8 cellular contexts compared by ENCODE assay signal in genomic region chr1:161398900-161399256, GRCh38. TPM values are rescaled to one million over a fixed set of nuclear protein-coding genes. Genes with fewer than 3 reads are reported as not detected.
DNase-seq lines count a peak whose midpoint lies in the region; ATAC-seq and TF ChIP-seq lines count a peak whose summit lies in the region.

No MANE protein-coding gene starts in this region.

- TF ChIP-seq POLR2A in gastroesophageal sphincter (IDR thresholded peaks at IDR 0.05): no peak
- no peak for TF ChIP-seq POLR2A in gastrocnemius medialis (IDR thresholded peaks at IDR 0.05)

- no peak for DNase-seq in SJSA1 (ENCODE audit: low read depth in 1 of 2, low spot score in 2 of 2)
- no peak for DNase-seq in gastrocnemius medialis
- no peak for DNase-seq in NCI-H345 (lab: John Stamatoyannopoulos, UW)
- no peak for DNase-seq in stimulated activated CD4-positive, alpha-beta T cell treated with anti-CD3 and anti-CD28 coated beads, Interleukin-4, amount 100 ng/mL, for 24 hours

- intact Hi-C loops in gastrocnemius medialis (cut with DNase I; ENCODE audit: low total_unique reads): loop anchor here (1.0 kb wide), 2 partner anchors 9 to 354 kb away; partner anchors contain the start of gene USF1

- H3K9me3 ChIP-seq in SJSA1 (replicated peaks): 0 out of 2 replicates have a peak, but pooled peaks cover 3% of the 10 kb centered on the region
- no peaks in the 10 kb centered on the region for H3K9me3 ChIP-seq in gastroesophageal sphincter
- H3K9me3 ChIP-seq in gastrocnemius medialis: no peaks in the 10 kb centered on the region

- 0 to 3% methylated on average over 16 to 17 of the region's 17 CpGs for WGBS in gastroesophageal sphincter (ENCODE audit: low coverage in 1 of 2), 2 donors

- H3K4me3 ChIP-seq in SJSA1: peak overlapping the region; percentile 51
- peak overlapping the region; percentile 78 to 90 for H3K4me3 ChIP-seq in gastroesophageal sphincter
- peak overlapping the region; percentile 78 to 89 (median 86) for H3K4me3 ChIP-seq in gastrocnemius medialis

- TF ChIP-seq CTCF in gastroesophageal sphincter (IDR thresholded peaks at IDR 0.05) (no peak), gastrocnemius medialis (IDR thresholded peaks at IDR 0.05 in 4 of 5, conservative IDR thresholded peaks at IDR 0.05 in 1 of 5) (no peak)

- H3K36me3 ChIP-seq in SJSA1 (no peaks in the 10 kb centered on the region), gastroesophageal sphincter (no peaks in the 10 kb centered on the region), gastrocnemius medialis (no peaks in the 10 kb centered on the region)

- H3K4me1 ChIP-seq in SJSA1 (replicated peaks) (peaks cover 18% of the 10 kb centered on the region), gastroesophageal sphincter (peaks cover 0 to 21% (median 9%) of the 10 kb centered on the region in 3 donors), gastrocnemius medialis (peaks cover 4 to 7% of the 10 kb centered on the region in 2 donors)

- H3K27ac ChIP-seq in SJSA1: peak overlapping the region; percentile 99
- peak overlapping the region; percentile 99 for H3K27ac ChIP-seq in gastroesophageal sphincter
- H3K27ac ChIP-seq in gastrocnemius medialis: peak overlapping the region; percentile 96 to 99 (median 99)

- in situ Hi-C loops in gastrocnemius medialis (cut with MboI; ENCODE audit: low sequenced_read_pairs in 4 of 4): no loop called here

- no peak for TF ChIP-seq EP300 in gastroesophageal sphincter (IDR thresholded peaks at IDR 0.05)

- ATAC-seq in GM19452 (IDR thresholded peaks at IDR 0.05; ENCODE audit: unreplicated experiment): peak; percentile 11
- ATAC-seq in gastroesophageal sphincter: peak; percentile 30
- ATAC-seq in gastrocnemius medialis: peak; percentile 40 to 42
- ATAC-seq in HG03025 (IDR thresholded peaks at IDR 0.05; ENCODE audit: low FRiP score, unreplicated experiment): no peak
- ATAC-seq in GM18519 (IDR thresholded peaks at IDR 0.05; ENCODE audit: low FRiP score, unreplicated experiment): no peak

- H3K27me3 ChIP-seq in SJSA1 (replicated peaks): no peaks in the 10 kb centered on the region
- no peaks in the 10 kb centered on the region for H3K27me3 ChIP-seq in gastroesophageal sphincter
- no peaks in the 10 kb centered on the region for H3K27me3 ChIP-seq in gastrocnemius medialis

RNA-seq across cellular contexts. Expression of gene CFAP126, which starts 31.2 kb away (rescaled TPM):
- total RNA-seq in SJSA1 (2014; rRNA removed; shearing (Covaris generic)): not detected in 2 replicates
- total RNA-seq in gastroesophageal sphincter (not detected), gastrocnemius medialis (not detected)

Comparison
In these comparisons a context has a peak if more than half of its experiments do, and no peak if none do; other contexts are left out.
1. ATAC-seq: peak in GM19452 (single experiment), gastroesophageal sphincter (single experiment) and gastrocnemius medialis (2 of 2); none in HG03025 (single experiment) and GM18519 (single experiment).
2. Peak in every context shown above with its lines, with median percentiles within 50 percentile points of each other: H3K27ac ChIP-seq and H3K4me3 ChIP-seq.